Comparison of ENCODE assay signal across 24 cellular contexts in the genomic region with DNA sequence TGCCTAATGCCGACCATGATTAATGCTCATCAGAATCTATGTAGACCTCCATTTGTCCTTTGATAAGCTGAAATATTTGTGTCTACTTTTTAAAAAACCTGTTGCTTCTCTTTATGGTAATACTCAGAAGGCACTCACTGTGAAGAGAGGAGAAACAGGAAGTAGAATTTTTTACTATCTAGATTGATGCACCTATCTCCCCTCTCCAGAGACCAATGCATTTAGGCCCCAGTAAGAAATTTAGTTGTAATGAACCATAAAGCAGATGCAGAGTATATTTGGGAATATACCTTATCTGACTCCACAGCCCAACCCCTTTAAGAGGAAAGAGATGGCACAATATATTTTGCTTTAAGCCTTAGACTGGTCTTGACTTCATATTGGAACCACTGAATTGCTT. TPM values are rescaled to one million over a fixed set of nuclear protein-coding genes. Genes with fewer than 3 reads are reported as not detected.
DNase-seq lines count a peak whose midpoint lies in the region; ATAC-seq and TF ChIP-seq lines count a peak whose summit lies in the region.
"Had no signal": no experiment of that assay in that cellular context is flagged by ENCODE, and none has a peak within 500 bp of the region (broad histone marks: within the 10 kb centered on the region; RNA-seq: fewer than 3 reads in every experiment).

No MANE protein-coding gene starts in this region.

- peak overlapping the region; percentile 42 for H3K4me2 ChIP-seq in Loucy (ENCODE audit: low read depth, low read length, poor library complexity, severe bottlenecking)
- H3K4me2 ChIP-seq in smooth muscle cell = no peak overlapping the region

- peaks cover 16% of the 10 kb centered on the region for H3K4me1 Mint-ChIP-seq in central memory CD8-positive, alpha-beta T cell

- H3K9me3 ChIP-seq in Loucy (ENCODE audit: insufficient read depth, low read depth, low read length) = no peaks in the 10 kb centered on the region
- no peaks in the 10 kb centered on the region for H3K9me3 ChIP-seq in smooth muscle cell (replicated peaks; ENCODE audit: low read depth)
- H3K9me3 ChIP-seq: adrenal gland, esophagus squamous epithelium, left ventricle myocardium inferior, mucosa of descending colon, SJCRH30 had no signal

- H3K27me3 Mint-ChIP-seq in central memory CD8-positive, alpha-beta T cell = no peaks in the 10 kb centered on the region
- H3K27me3 Mint-ChIP-seq: type B pancreatic cell had no signal

- no peaks in the 10 kb centered on the region for H3K9me3 Mint-ChIP-seq in central memory CD8-positive, alpha-beta T cell

- H2AFZ ChIP-seq in Loucy (ENCODE audit: low read length) (no peak overlapping the region), smooth muscle cell (ENCODE audit: low read depth) (no peak overlapping the region)

- no peaks in the 10 kb centered on the region for H3K9me2 ChIP-seq in Loucy (replicated peaks; ENCODE audit: low read depth, low read length)

- peaks cover 15% of the 10 kb centered on the region for H3K4me1 ChIP-seq in Loucy (ENCODE audit: insufficient read depth, low read length, poor library complexity, severe bottlenecking)
- H3K4me1 ChIP-seq in smooth muscle cell (ENCODE audit: low read depth) = no peaks in the 10 kb centered on the region
- H3K4me1 ChIP-seq: esophagus squamous epithelium had no signal

- H3K4me3 ChIP-seq in Loucy (ENCODE audit: low read length, poor library complexity, severe bottlenecking) (no peak overlapping the region), smooth muscle cell (no peak overlapping the region)
- H3K4me3 ChIP-seq: adrenal gland, esophagus squamous epithelium, left ventricle myocardium inferior, mucosa of descending colon, SJCRH30 had no signal

- H3F3A ChIP-seq in Loucy (ENCODE audit: low read depth) = no peaks in the 10 kb centered on the region
- H3F3A ChIP-seq in smooth muscle cell (ENCODE audit: low read depth) = no peaks in the 10 kb centered on the region

- no peak overlapping the region for H3K4me3 Mint-ChIP-seq in central memory CD8-positive, alpha-beta T cell
- H3K4me3 Mint-ChIP-seq: H9, type B pancreatic cell had no signal

- peak; percentile 47 for ATAC-seq in GM18502 (IDR thresholded peaks at IDR 0.05; ENCODE audit: poor library complexity, unreplicated experiment)
- no peak for ATAC-seq in central memory CD8-positive, alpha-beta T cell (replicated peaks; ENCODE audit: extremely low read depth, poor library complexity, severe bottlenecking)
- ATAC-seq: mucosa of descending colon, PC-3, right cardiac atrium had no signal

- TF ChIP-seq CTCF in 22Rv1 (IDR thresholded peaks at IDR 0.05) = no peak
- TF ChIP-seq CTCF in Loucy (conservative IDR thresholded peaks at IDR 0.05; ENCODE audit: low read length) = no peak
- TF ChIP-seq CTCF in smooth muscle cell (IDR thresholded peaks at IDR 0.05; ENCODE audit: borderline replicate concordance, insufficient read depth, poor library complexity, severe bottlenecking) = no peak

- H4K20me1 ChIP-seq in Loucy (ENCODE audit: insufficient read depth, low read length, poor library complexity, severe bottlenecking) = no peaks in the 10 kb centered on the region
- peaks cover 34% of the 10 kb centered on the region for H4K20me1 ChIP-seq in smooth muscle cell (ENCODE audit: low read depth)

- peaks cover 9% of the 10 kb centered on the region for H3K36me3 Mint-ChIP-seq in central memory CD8-positive, alpha-beta T cell (ENCODE audit: insufficient read depth)

- no peak for DNase-seq in central memory CD8-positive, alpha-beta T cell (ENCODE audit: low spot score in 2 of 2)
- DNase-seq in NCI-H1105 (lab: John Stamatoyannopoulos, UW) (no peak), smooth muscle cell (lab: John Stamatoyannopoulos, UW; ENCODE audit: unreplicated experiment) (no peak), NCI-H1436 treated with DMSO at 0.1 percent for 48 hours (lab: John Stamatoyannopoulos, UW) (no peak), NCI-H524 (lab: John Stamatoyannopoulos, UW) (no peak)
- DNase-seq: adrenal gland; central memory CD4-positive, alpha-beta T cell; COR-L47; esophagus squamous epithelium; glutamatergic neuron; H9; left ventricle myocardium inferior; mucosa of descending colon; NCI-H1092 treated with DMSO at 0.1 percent for 48 hours; NCI-H526 treated with DMSO at 0.1 percent for 48 hours; occipital lobe; PC-3; right cardiac atrium; stimulated activated naive CD8-positive, alpha-beta T cell treated with anti-CD3 and anti-CD28 coated beads, Interleukin-15, Interleukin-2, amounts not matched to agents 100 U/mL and 50 U/mL, for 24 hours had no signal

- H3K79me2 ChIP-seq in Loucy (ENCODE audit: insufficient read depth, low read length) (peaks cover 10% of the 10 kb centered on the region; the same call in 1 of the 2 replicates), smooth muscle cell (ENCODE audit: low read depth) (peaks cover 42% of the 10 kb centered on the region)

- H3K27ac Mint-ChIP-seq in central memory CD8-positive, alpha-beta T cell (ENCODE audit: low read depth) = peak overlapping the region; percentile 80
- H3K27ac Mint-ChIP-seq: H9, type B pancreatic cell had no signal

- WGBS in smooth muscle cell (ENCODE audit: low lambda C conversion rate) = 68% methylated on average over 1 of the region's 1 CpG

- H3K36me3 ChIP-seq in Loucy (ENCODE audit: insufficient read depth, low read length) (no peaks in the 10 kb centered on the region), smooth muscle cell (ENCODE audit: low read depth) (no peaks in the 10 kb centered on the region)
- H3K36me3 ChIP-seq: adrenal gland, esophagus squamous epithelium, left ventricle myocardium inferior, SJCRH30 had no signal

- H3K27ac ChIP-seq in 22Rv1 (peak overlapping the region; percentile 65; the same call in 1 of the 2 replicates), smooth muscle cell (ENCODE audit: low read depth) (no peak overlapping the region)
- H3K27ac ChIP-seq: adrenal gland, esophagus squamous epithelium, left ventricle myocardium inferior, SJCRH30 had no signal

- H3K9ac ChIP-seq in Loucy (ENCODE audit: low read depth, low read length, poor library complexity, severe bottlenecking) (no peak overlapping the region), smooth muscle cell (ENCODE audit: low read depth) (no peak overlapping the region)

- no peaks in the 10 kb centered on the region for H3K27me3 ChIP-seq in Loucy (ENCODE audit: insufficient read depth, low read length, poor library complexity, severe bottlenecking)
- no peaks in the 10 kb centered on the region for H3K27me3 ChIP-seq in smooth muscle cell (ENCODE audit: low read depth)
- H3K27me3 ChIP-seq: adrenal gland, esophagus squamous epithelium, SJCRH30 had no signal

RNA-seq across cellular contexts. Expression of a gene that starts 11.1 kb away (rescaled TPM):
- total RNA-seq in smooth muscle cell = 9.0 and 23.9 TPM in 2 replicates
- 9.8 and 10.2 TPM in 2 replicates for polyA plus RNA-seq in smooth muscle cell
